In genomic region chr10:2744547-2745212, GRCh38 we compare ENCODE assay signal across 18 cellular contexts.
A peak's percentile ranks its signal among the peaks of the same experiment; 100 is the strongest.
DNase-seq lines count a peak whose midpoint lies in the region; ATAC-seq and TF ChIP-seq lines count a peak whose summit lies in the region.
"Had no signal": no experiment of that assay in that cellular context is flagged by ENCODE, and none has a peak within 500 bp of the region (broad histone marks: within the 10 kb centered on the region; RNA-seq: fewer than 3 reads in every experiment).

No MANE protein-coding gene starts in this region.

- peaks cover 15% of the 10 kb centered on the region for H3K4me1 ChIP-seq in DND-41 (ENCODE audit: insufficient read depth, low read length)
- H3K4me1 ChIP-seq in KMS-11 (ENCODE audit: low read depth, poor library complexity, severe bottlenecking): peaks cover 5% of the 10 kb centered on the region
- H3K4me1 ChIP-seq in psoas muscle: no peaks in the 10 kb centered on the region
- H3K4me1 ChIP-seq in esophagus squamous epithelium: no peaks in the 10 kb centered on the region
- H3K4me1 ChIP-seq: thyroid gland had no signal

- no peak for TF ChIP-seq CTCF in DND-41 (IDR thresholded peaks at IDR 0.05; ENCODE audit: borderline replicate concordance, extremely low read depth, low read length, poor library complexity, severe bottlenecking)
- TF ChIP-seq CTCF in KMS-11 (conservative IDR thresholded peaks at IDR 0.05; ENCODE audit: low read depth, low read length): no peak
- no peak for TF ChIP-seq CTCF in coronary artery (IDR thresholded peaks at IDR 0.05)
- no peak for TF ChIP-seq CTCF in psoas muscle (IDR thresholded peaks at IDR 0.05)
- TF ChIP-seq CTCF in esophagus squamous epithelium (IDR thresholded peaks at IDR 0.05): no peak
- TF ChIP-seq CTCF in brain microvascular endothelial cell (IDR thresholded peaks at IDR 0.05; ENCODE audit: low read depth, low read length, missing control alignments): no peak

- 29 to 35% (median 34%) methylated on average over 6 of the region's 6 CpGs for WGBS in psoas muscle, 3 donors
- WGBS in esophagus squamous epithelium, 2 donors: 52 to 61% methylated on average over 6 of the region's 6 CpGs

- TF ChIP-seq POLR2A in esophagus squamous epithelium (IDR thresholded peaks at IDR 0.05): no peak

- H4K20me1 ChIP-seq in DND-41 (ENCODE audit: insufficient read depth, low read length) (no peaks in the 10 kb centered on the region), KMS-11 (ENCODE audit: insufficient read depth) (no peaks in the 10 kb centered on the region)

- H3K79me2 ChIP-seq in DND-41 (ENCODE audit: insufficient read depth, low read length): no peaks in the 10 kb centered on the region
- no peaks in the 10 kb centered on the region for H3K79me2 ChIP-seq in KMS-11 (ENCODE audit: insufficient read depth, low read depth)

- H3K27me3 ChIP-seq in DND-41 (ENCODE audit: insufficient read depth, low read length, poor library complexity) (no peaks in the 10 kb centered on the region), KMS-11 (ENCODE audit: insufficient read depth, low read depth) (no peaks in the 10 kb centered on the region), psoas muscle (ENCODE audit: insufficient read depth in 3 of 3, low read length in 2 of 3) (no peaks in the 10 kb centered on the region), esophagus squamous epithelium (peaks cover 0 to 4% (median 0%) of the 10 kb centered on the region in 4 donors), brain microvascular endothelial cell (replicated peaks) (no peaks in the 10 kb centered on the region)
- H3K27me3 ChIP-seq: thyroid gland had no signal

- H3K27ac ChIP-seq in DND-41 (ENCODE audit: low read length) (peak overlapping the region; percentile 82), KMS-11 (peak overlapping the region; percentile 20), coronary artery (no peak overlapping the region), psoas muscle (no peak overlapping the region), esophagus squamous epithelium (no peak overlapping the region), brain microvascular endothelial cell (no peak overlapping the region)
- H3K27ac ChIP-seq: thyroid gland had no signal

- H2AFZ ChIP-seq in DND-41 (ENCODE audit: low read depth, low read length): peak overlapping the region; percentile 63
- H2AFZ ChIP-seq in KMS-11 (ENCODE audit: low read depth): peak overlapping the region; percentile 67

- H3K9me3 ChIP-seq in DND-41 (ENCODE audit: insufficient read depth, low read length, severe bottlenecking) (no peaks in the 10 kb centered on the region), psoas muscle (no peaks in the 10 kb centered on the region), esophagus squamous epithelium (no peaks in the 10 kb centered on the region)
- H3K9me3 ChIP-seq: thyroid gland had no signal

- intact Hi-C loops in psoas muscle (cut with DNase I) (no loop called here), esophagus squamous epithelium (cut with DNase I) (no loop called here)

- ATAC-seq in DND-41 (ENCODE audit: insufficient read depth, low read depth) (peak; percentile 95), psoas muscle (no peak), GM19467 (IDR thresholded peaks at IDR 0.05; ENCODE audit: unreplicated experiment) (no peak)
- ATAC-seq: activated T-cell treated with anti-CD3 and anti-CD28 coated beads, Interleukin-2, amount 50 U/mL, for 4 hours; PC-3 had no signal

- H3K36me3 ChIP-seq in DND-41 (ENCODE audit: insufficient read depth, low read length) (no peaks in the 10 kb centered on the region), KMS-11 (ENCODE audit: insufficient read depth) (no peaks in the 10 kb centered on the region), psoas muscle (ENCODE audit: insufficient read depth in 1 of 2, low read depth in 1 of 2) (no peaks in the 10 kb centered on the region), esophagus squamous epithelium (no peaks in the 10 kb centered on the region), brain microvascular endothelial cell (replicated peaks) (no peaks in the 10 kb centered on the region)
- H3K36me3 ChIP-seq: thyroid gland had no signal

- peak overlapping the region; percentile 52 for H3K9ac ChIP-seq in DND-41 (ENCODE audit: low read depth, low read length)
- peak overlapping the region; percentile 18; the same call in 1 of the 2 replicates for H3K9ac ChIP-seq in KMS-11

- H3K4me3 ChIP-seq in DND-41 (ENCODE audit: low read depth in 1 of 2, low read length in 2 of 2) (peak overlapping the region; percentile 31 to 52), KMS-11 (IDR thresholded peaks at IDR 0.05; ENCODE audit: insufficient read depth, low read depth, low read length) (no peak overlapping the region), coronary artery (peak overlapping the region; percentile 49), psoas muscle (peak overlapping the region; percentile 47), esophagus squamous epithelium (peak overlapping the region in 2 of 4 donors; percentile 7 to 36), brain microvascular endothelial cell (ENCODE audit: low read depth, low read length) (no peak overlapping the region)
- H3K4me3 ChIP-seq: thyroid gland had no signal

- peak overlapping the region; percentile 68 for H3K4me2 ChIP-seq in DND-41 (ENCODE audit: insufficient read depth, low read length)
- peak overlapping the region; percentile 63 for H3K4me2 ChIP-seq in KMS-11

- in situ Hi-C loops in brain microvascular endothelial cell (cut with HindIII; ENCODE audit: low pct_ligation_motif_present, low sequenced_read_pairs): no loop called here

- DNase-seq in DND-41 (peak; percentile 59), coronary artery (ENCODE audit: low spot score) (no peak), psoas muscle (no peak), SHP77 (lab: John Stamatoyannopoulos, UW) (no peak), esophagus squamous epithelium (lab: John Stamatoyannopoulos, UW) (no peak), brain microvascular endothelial cell (no peak)
- DNase-seq: activated B cell treated with CpG ODN at 0.5 μM for 24 hours; activated naive CD4-positive, alpha-beta T cell treated with anti-CD3 and anti-CD28 coated beads, Interleukin-2, amount 50 U/mL, for 16 hours; activated T-cell treated with anti-CD3 and anti-CD28 coated beads, Interleukin-2, amount 50 U/mL, for 4 hours; DMS79; mesendoderm; NCI-H1092; NCI-H2081 treated with DMSO at 0.1 percent for 48 hours; NCI-H524 treated with DMSO at 0.1 percent for 48 hours; PC-3; thyroid gland had no signal

Comparison
In these comparisons a context has a peak if more than half of its experiments do, and no peak if none do; other contexts are left out.
1. H3K27ac ChIP-seq: peak in DND-41 (single experiment) and KMS-11 (single experiment); none in coronary artery (0 of 2), psoas muscle (single experiment), esophagus squamous epithelium (0 of 4) and brain microvascular endothelial cell (single experiment).
2. H3K4me3 ChIP-seq: peak in DND-41 (2 of 2), coronary artery (single experiment) and psoas muscle (single experiment); none in KMS-11 (single experiment) and brain microvascular endothelial cell (single experiment).